Comparison of ENCODE assay signal across 13 cellular contexts in the genomic region with DNA sequence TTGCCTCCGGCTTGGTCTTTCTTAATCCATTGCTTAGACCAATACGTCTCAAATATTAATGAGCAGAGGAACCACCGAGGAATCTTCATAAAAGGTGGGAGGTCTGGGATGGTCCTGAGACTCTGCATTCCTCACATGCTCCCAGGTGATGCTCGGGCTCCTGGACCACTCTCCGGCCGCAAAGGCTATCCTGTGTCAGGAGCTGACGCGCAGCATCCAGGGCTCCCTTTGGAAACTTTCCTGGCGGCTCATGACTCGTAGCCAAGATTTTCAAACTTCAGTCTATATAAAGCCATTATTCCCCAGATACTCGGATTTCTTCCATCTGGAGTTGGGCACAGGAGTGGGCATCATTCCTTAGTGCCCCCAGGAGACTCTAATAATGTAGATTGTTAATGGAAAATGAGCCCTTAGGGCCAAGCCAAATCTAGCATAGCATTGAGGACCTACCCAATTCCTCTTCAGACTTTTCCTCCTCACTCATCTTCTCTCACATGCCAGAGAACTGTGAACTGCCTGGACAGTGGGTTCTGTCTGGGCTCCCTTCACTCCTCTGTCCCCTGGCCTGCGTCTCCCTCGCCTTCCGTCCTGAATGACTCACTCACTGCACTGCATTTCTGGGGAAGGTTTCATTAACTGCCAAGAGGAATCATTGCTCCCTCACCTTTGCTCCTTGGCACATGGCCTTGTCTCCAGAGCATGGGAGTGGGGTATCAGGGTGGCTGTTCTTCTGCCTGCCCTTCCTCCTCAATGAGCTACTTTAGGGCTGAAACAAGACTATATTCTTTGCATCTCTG.
A peak's percentile ranks its signal among the peaks of the same experiment; 100 is the strongest.
DNase-seq lines count a peak whose midpoint lies in the region; ATAC-seq and TF ChIP-seq lines count a peak whose summit lies in the region.
"Had no signal": no experiment of that assay in that cellular context is flagged by ENCODE, and none has a peak within 500 bp of the region (broad histone marks: within the 10 kb centered on the region; RNA-seq: fewer than 3 reads in every experiment).

No MANE protein-coding gene starts in this region.

- TF ChIP-seq CTCF in Peyer's patch (IDR thresholded peaks at IDR 0.05) = no peak

- TF ChIP-seq POLR2A in Peyer's patch (IDR thresholded peaks at IDR 0.05) = no peak

- DNase-seq in EL (peak; percentile 56), Peyer's patch (peak in 2 of 3 donors; percentile 66 to 81), dermis microvascular lymphatic vessel endothelial cell (ENCODE audit: low read depth in 2 of 2) (peak; percentile 43 to 89), myocyte (ENCODE audit: low read depth) (peak; percentile 18), NCI-H1694 treated with DMSO at 0.1 percent for 48 hours (lab: John Stamatoyannopoulos, UW) (no peak)
- DNase-seq in stimulated activated CD4-positive, alpha-beta T cell treated with anti-CD3 and anti-CD28 coated beads, Interleukin-2, amount 100 ng/mL, for 48 hours = no peak
- DNase-seq: activated T-cell treated with anti-CD3 and anti-CD28 coated beads for 4 hours; NCI-H2227 treated with DMSO at 0.1 percent for 48 hours; stimulated activated CD4-positive, alpha-beta T cell treated with anti-CD3 and anti-CD28 coated beads, Interleukin-4, amount 100 ng/mL, for 1 hour; stimulated activated naive CD8-positive, alpha-beta T cell treated with anti-CD3 and anti-CD28 coated beads, Interleukin-15, Interleukin-2, amounts not matched to agents 100 U/mL and 50 U/mL, for 24 hours had no signal

- H3K4me3 ChIP-seq in Peyer's patch = no peak overlapping the region
- H3K4me3 ChIP-seq: ovary had no signal

- H3K9me3 ChIP-seq in Peyer's patch = no peaks in the 10 kb centered on the region
- H3K9me3 ChIP-seq: ovary had no signal

- H3K4me1 ChIP-seq in Peyer's patch = peaks cover 0 to 16% (median 0%) of the 10 kb centered on the region in 4 donors

- no peaks in the 10 kb centered on the region for H3K36me3 ChIP-seq in Peyer's patch
- H3K36me3 ChIP-seq: ovary had no signal

- ATAC-seq in HG03460 (IDR thresholded peaks at IDR 0.05; ENCODE audit: unreplicated experiment) = no peak
- ATAC-seq in HG03108 (IDR thresholded peaks at IDR 0.05; ENCODE audit: unreplicated experiment) = no peak
- ATAC-seq: stimulated activated naive CD8-positive, alpha-beta T cell treated with anti-CD3 and anti-CD28 coated beads, Interleukin-15, Interleukin-2, amounts not matched to agents 100 U/mL and 50 U/mL, for 24 hours had no signal

- H3K27ac ChIP-seq in Peyer's patch = peak overlapping the region in 2 of 4 donors; percentile 51 to 54
- H3K27ac ChIP-seq: ovary had no signal

- no peaks in the 10 kb centered on the region for H3K27me3 ChIP-seq in Peyer's patch
- H3K27me3 ChIP-seq: ovary had no signal

Comparison
In these comparisons a context has a peak if more than half of its experiments do, and no peak if none do; other contexts are left out.
1. DNase-seq: peak in EL (single experiment), Peyer's patch (2 of 3), dermis microvascular lymphatic vessel endothelial cell (2 of 2) and myocyte (single experiment); none in NCI-H1694 treated with DMSO at 0.1 percent for 48 hours (single experiment) and stimulated activated CD4-positive, alpha-beta T cell treated with anti-CD3 and anti-CD28 coated beads, Interleukin-2, amount 100 ng/mL, for 48 hours (0 of 2).